ENCODE assay signal across 8 cellular contexts in the genomic region with DNA sequence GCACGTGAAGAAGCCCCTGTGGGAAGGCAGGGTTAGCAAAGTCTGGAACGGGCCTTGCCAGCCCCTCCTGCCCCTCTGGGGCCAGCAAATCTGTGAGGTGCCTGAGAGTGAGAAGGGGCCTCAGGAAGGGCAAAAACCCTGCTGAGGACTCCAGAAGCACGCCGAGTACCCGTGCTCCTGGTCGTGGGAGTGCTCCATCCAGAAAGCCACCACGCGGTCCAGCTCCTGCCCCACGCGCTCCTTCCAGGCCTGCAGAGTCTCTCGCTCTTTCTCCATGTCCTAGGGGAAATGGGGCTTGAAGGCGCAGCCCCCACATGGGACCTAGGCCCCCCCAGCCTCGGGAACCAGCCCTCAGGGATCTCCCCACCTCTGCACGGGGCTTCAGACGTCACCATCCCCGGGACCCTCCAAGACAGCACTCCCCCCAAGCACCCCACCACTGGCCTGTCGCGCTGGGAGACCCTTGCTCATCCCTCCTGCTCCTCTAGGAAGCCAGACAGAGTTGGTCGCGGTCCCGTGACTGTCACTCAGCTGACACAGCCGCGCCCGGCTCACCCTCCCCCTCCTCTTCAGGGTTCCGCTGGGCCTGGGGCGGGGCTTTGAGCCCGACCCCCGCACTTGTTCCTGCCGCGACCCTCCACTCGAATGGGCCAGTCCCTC. TPM values are rescaled to one million over a fixed set of nuclear protein-coding genes. Genes with fewer than 3 reads are reported as not detected.
A peak's percentile ranks its signal among the peaks of the same experiment; 100 is the strongest.
DNase-seq lines count a peak whose midpoint lies in the region; FAIRE-seq and TF ChIP-seq lines count a peak whose summit lies in the region.

A gene (minus strand): TSS at position 504 of the 660 bp plus-strand sequence. CDS start 33 bp downstream, at position 471.

- FAIRE-seq in bronchial epithelial cell (lab: Jason Lieb, UNC) = no peak

- TF ChIP-seq POLR2A in lower leg skin (IDR thresholded peaks at IDR 0.05) = no peak

- WGBS in lower leg skin, 2 donors = 52 to 55% methylated on average over 2 to 19 of the region's 31 CpGs

- H3K27me3 ChIP-seq in bronchial epithelial cell (ENCODE audit: control insufficient read depth, insufficient read depth, low read length) = no peaks in the 10 kb centered on the region

- H3K4me3 ChIP-seq in bronchial epithelial cell (ENCODE audit: low read depth, low read length) (peak within 1 kb of the TSS; percentile 10), lower leg skin (ENCODE audit: low read depth, poor library complexity, severe bottlenecking) (peak within 1 kb of the TSS; percentile 12)

- TF ChIP-seq CTCF in bronchial epithelial cell (IDR thresholded peaks at IDR 0.05; ENCODE audit: insufficient read depth, low read length, severe bottlenecking) (no peak), lower leg skin (IDR thresholded peaks at IDR 0.05) (no peak)

- H3K36me3 ChIP-seq in bronchial epithelial cell (ENCODE audit: control insufficient read depth, insufficient read depth, low read length) = no peaks in the 10 kb centered on the region

- intact Hi-C loops in lower leg skin (cut with DNase I; ENCODE audit: low total_unique reads) = no loop called here

- H3K27ac ChIP-seq in substantia nigra (ENCODE audit: low read depth, low read length, poor library complexity, severe bottlenecking) = peak within 1 kb of the TSS; percentile 83

- DNase-seq in CD1c-positive myeloid dendritic cell (ENCODE audit: extremely low spot score) = peak; percentile 47
- peak; percentile 8 for DNase-seq in NCI-H2227 treated with DMSO at 0.1 percent for 48 hours (lab: John Stamatoyannopoulos, UW)
- no peak for DNase-seq in bronchial epithelial cell (ENCODE audit: low read depth)
- peak; percentile 39 to 94 for DNase-seq in lower leg skin (ENCODE audit: low spot score in 2 of 2)
- peak in 33 of 49 donors; percentile 4 to 67 (median 37) for DNase-seq in substantia nigra (lab: John Stamatoyannopoulos, UW)
- DNase-seq in AML-193 (lab: John Stamatoyannopoulos, UW) = no peak
- DNase-seq in DMS 273 (lab: John Stamatoyannopoulos, UW; ENCODE audit: unreplicated experiment) = no peak
- no peak for DNase-seq in activated gamma-delta T cell (lab: John Stamatoyannopoulos, UW)

RNA-seq across cellular contexts. Expression of the gene that starts here (rescaled TPM):
- 5.5 and 10.3 TPM in 2 replicates for total RNA-seq in bronchial epithelial cell
- total RNA-seq in lower leg skin = 10 to 100 TPM in 1 of 4 donors, 1 to 10 TPM in 2, under 1 TPM in 1; 0.76 to 11.8 (median 4.2) TPM

Comparison
In these comparisons a context has a peak if more than half of its experiments do, and no peak if none do; other contexts are left out.
1. DNase-seq: peak in CD1c-positive myeloid dendritic cell (single experiment), NCI-H2227 treated with DMSO at 0.1 percent for 48 hours (single experiment), lower leg skin (2 of 2) and substantia nigra (33 of 49); none in bronchial epithelial cell (single experiment), AML-193 (0 of 2), DMS 273 (single experiment) and activated gamma-delta T cell (single experiment).